1 cellular context compared by ENCODE assay signal in the genomic region with DNA sequence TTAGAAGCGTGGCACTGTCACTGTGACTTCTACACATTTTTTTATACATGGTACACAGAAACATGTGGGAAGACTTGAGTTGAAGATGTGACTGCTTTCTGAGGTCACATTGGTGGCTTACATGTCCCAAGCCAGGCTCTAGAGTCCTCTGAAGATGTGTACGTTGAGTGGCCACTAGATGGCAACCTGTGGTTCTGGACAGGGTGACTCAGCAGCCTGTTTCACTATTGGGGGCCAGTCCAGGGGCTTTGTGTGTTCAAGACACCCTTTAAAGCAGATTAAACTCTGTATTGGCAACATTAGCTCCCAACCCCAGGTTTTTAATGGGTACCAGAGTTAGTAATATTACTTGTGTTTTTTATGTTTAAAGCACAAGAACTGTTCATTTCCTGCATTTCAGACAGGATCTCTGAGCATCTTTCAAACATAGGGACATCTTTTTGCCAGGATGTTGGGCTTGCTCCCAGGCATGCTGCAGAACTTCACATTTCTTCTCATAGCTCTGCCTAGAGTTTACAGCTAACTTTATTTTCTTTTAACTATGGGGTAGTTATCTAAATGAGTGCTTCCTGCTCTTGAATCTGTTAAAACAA.
TF ChIP-seq lines count a peak whose summit lies in the region.

No MANE protein-coding gene starts in this region.

TF ChIP-seq in K562, 482 proteins besides CTCF, POLR2A, EP300 and RAD21 (continued from another document):
- TF ChIP-seq ATF3 (IDR thresholded peaks at IDR 0.05) (peak; percentile 60), ATF3 (CRISPR knock-in tag; conservative IDR thresholded peaks at IDR 0.05) (no peak), YBX1 (IDR thresholded peaks at IDR 0.05) (no peak), MTA3 (IDR thresholded peaks at IDR 0.05; ENCODE audit: borderline replicate concordance) (0 out of 2 replicates have a peak, but pooled peaks have one; percentile 43), TBL1XR1 (IDR thresholded peaks at IDR 0.05; ENCODE audit: low read length in 2 of 2) (peak in 1 of 2 experiments; percentile 36; a peak in 1 of 4 replicates), ZNF76 (CRISPR knock-in tag; IDR thresholded peaks at IDR 0.05; ENCODE audit: borderline replicate concordance) (no peak), MYC (IDR thresholded peaks at IDR 0.05; ENCODE audit: low read depth, low read length) (peak; percentile 24; the same call in 1 of the 2 replicates), MYC (CRISPR knock-in tag; IDR thresholded peaks at IDR 0.05; ENCODE audit: borderline replicate concordance, low read depth) (no peak), MAFK (IDR thresholded peaks at IDR 0.05; ENCODE audit: low read length) (peak; percentile 83), SMAD1 (IDR thresholded peaks at IDR 0.05; ENCODE audit: low read depth, low read length, partially characterized antibody) (no peak), ARID1B (IDR thresholded peaks at IDR 0.05) (0 out of 2 replicates have a peak, but pooled peaks have one; percentile 31), MAFG (tag; conservative IDR thresholded peaks at IDR 0.05) (peak; percentile 92), ZNF316 (IDR thresholded peaks at IDR 0.05) (peak; percentile 82), SMARCB1 (IDR thresholded peaks at IDR 0.05; ENCODE audit: insufficient read length, low read depth) (peak; percentile 51), C11orf30 (IDR thresholded peaks at IDR 0.05; ENCODE audit: low read depth) (peak; percentile 88), BACH1 (tag; IDR thresholded peaks at IDR 0.05) (peak; percentile 46; the same call in 1 of the 2 replicates), DPF2 (IDR thresholded peaks at IDR 0.05) (peak; percentile 65; the same call in 1 of the 2 replicates), RCOR1 (IDR thresholded peaks at IDR 0.05; ENCODE audit: borderline replicate concordance in 1 of 2, low read depth in 2 of 2, low read length in 2 of 2) (peak in 1 of 2 experiments; percentile 13; a peak in 1 of 4 replicates), FOXK2 (conservative IDR thresholded peaks at IDR 0.05 in 1 of 2, IDR thresholded peaks at IDR 0.05 in 1 of 2; ENCODE audit: low read depth in 2 of 2) (peak in 1 of 2 experiments; percentile 45; a peak in 1 of 4 replicates), JUN (IDR thresholded peaks at IDR 0.05; ENCODE audit: borderline replicate concordance, low read depth, low read length) (0 out of 2 replicates have a peak, but pooled peaks have one; percentile 46), JUN (CRISPR knock-in tag; IDR thresholded peaks at IDR 0.05; ENCODE audit: borderline replicate concordance) (no peak), TFE3 (CRISPR knock-in tag; IDR thresholded peaks at IDR 0.05) (no peak), ZNF592 (IDR thresholded peaks at IDR 0.05) (peak; percentile 47), NFE2L1 (tag; IDR thresholded peaks at IDR 0.05; ENCODE audit: borderline replicate concordance, low read depth) (peak; percentile 65), SRSF7 (optimal IDR thresholded peaks at IDR 0.05; ENCODE audit: low read depth, low read length) (no peak), NFE2 (IDR thresholded peaks at IDR 0.05; ENCODE audit: low read depth) (peak; percentile 99)
- TF ChIP-seq, protein P1, sequence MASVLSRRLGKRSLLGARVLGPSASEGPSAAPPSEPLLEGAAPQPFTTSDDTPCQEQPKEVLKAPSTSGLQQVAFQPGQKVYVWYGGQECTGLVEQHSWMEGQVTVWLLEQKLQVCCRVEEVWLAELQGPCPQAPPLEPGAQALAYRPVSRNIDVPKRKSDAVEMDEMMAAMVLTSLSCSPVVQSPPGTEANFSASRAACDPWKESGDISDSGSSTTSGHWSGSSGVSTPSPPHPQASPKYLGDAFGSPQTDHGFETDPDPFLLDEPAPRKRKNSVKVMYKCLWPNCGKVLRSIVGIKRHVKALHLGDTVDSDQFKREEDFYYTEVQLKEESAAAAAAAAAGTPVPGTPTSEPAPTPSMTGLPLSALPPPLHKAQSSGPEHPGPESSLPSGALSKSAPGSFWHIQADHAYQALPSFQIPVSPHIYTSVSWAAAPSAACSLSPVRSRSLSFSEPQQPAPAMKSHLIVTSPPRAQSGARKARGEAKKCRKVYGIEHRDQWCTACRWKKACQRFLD (CRISPR knock-in tag; IDR thresholded peaks at IDR 0.05), result no peak
- TF ChIP-seq, protein P2, sequence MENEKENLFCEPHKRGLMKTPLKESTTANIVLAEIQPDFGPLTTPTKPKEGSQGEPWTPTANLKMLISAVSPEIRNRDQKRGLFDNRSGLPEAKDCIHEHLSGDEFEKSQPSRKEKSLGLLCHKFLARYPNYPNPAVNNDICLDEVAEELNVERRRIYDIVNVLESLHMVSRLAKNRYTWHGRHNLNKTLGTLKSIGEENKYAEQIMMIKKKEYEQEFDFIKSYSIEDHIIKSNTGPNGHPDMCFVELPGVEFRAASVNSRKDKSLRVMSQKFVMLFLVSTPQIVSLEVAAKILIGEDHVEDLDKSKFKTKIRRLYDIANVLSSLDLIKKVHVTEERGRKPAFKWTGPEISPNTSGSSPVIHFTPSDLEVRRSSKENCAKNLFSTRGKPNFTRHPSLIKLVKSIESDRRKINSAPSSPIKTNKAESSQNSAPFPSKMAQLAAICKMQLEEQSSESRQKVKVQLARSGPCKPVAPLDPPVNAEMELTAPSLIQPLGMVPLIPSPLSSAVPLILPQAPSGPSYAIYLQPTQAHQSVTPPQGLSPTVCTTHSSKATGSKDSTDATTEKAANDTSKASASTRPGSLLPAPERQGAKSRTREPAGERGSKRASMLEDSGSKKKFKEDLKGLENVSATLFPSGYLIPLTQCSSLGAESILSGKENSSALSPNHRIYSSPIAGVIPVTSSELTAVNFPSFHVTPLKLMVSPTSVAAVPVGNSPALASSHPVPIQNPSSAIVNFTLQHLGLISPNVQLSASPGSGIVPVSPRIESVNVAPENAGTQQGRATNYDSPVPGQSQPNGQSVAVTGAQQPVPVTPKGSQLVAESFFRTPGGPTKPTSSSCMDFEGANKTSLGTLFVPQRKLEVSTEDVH (IDR thresholded peaks at IDR 0.05; ENCODE audit: low read depth, partially characterized antibody), result no peak
- TF ChIP-seq, protein P3, sequence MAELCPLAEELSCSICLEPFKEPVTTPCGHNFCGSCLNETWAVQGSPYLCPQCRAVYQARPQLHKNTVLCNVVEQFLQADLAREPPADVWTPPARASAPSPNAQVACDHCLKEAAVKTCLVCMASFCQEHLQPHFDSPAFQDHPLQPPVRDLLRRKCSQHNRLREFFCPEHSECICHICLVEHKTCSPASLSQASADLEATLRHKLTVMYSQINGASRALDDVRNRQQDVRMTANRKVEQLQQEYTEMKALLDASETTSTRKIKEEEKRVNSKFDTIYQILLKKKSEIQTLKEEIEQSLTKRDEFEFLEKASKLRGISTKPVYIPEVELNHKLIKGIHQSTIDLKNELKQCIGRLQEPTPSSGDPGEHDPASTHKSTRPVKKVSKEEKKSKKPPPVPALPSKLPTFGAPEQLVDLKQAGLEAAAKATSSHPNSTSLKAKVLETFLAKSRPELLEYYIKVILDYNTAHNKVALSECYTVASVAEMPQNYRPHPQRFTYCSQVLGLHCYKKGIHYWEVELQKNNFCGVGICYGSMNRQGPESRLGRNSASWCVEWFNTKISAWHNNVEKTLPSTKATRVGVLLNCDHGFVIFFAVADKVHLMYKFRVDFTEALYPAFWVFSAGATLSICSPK (IDR thresholded peaks at IDR 0.05; ENCODE audit: borderline replicate concordance), result no peak
- TF ChIP-seq, protein P4, sequence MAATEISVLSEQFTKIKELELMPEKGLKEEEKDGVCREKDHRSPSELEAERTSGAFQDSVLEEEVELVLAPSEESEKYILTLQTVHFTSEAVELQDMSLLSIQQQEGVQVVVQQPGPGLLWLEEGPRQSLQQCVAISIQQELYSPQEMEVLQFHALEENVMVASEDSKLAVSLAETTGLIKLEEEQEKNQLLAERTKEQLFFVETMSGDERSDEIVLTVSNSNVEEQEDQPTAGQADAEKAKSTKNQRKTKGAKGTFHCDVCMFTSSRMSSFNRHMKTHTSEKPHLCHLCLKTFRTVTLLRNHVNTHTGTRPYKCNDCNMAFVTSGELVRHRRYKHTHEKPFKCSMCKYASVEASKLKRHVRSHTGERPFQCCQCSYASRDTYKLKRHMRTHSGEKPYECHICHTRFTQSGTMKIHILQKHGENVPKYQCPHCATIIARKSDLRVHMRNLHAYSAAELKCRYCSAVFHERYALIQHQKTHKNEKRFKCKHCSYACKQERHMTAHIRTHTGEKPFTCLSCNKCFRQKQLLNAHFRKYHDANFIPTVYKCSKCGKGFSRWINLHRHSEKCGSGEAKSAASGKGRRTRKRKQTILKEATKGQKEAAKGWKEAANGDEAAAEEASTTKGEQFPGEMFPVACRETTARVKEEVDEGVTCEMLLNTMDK (IDR thresholded peaks at IDR 0.05; ENCODE audit: borderline replicate concordance, insufficient read depth, low read depth, low read length, poor library complexity, severe bottlenecking), result peak; percentile 42
